ENCODE assay signal across 8 cellular contexts in genomic region chr16:82439678-82440293, GRCh38.
A peak's percentile ranks its signal among the peaks of the same experiment; 100 is the strongest.
DNase-seq lines count a peak whose midpoint lies in the region; ATAC-seq and TF ChIP-seq lines count a peak whose summit lies in the region.

No MANE protein-coding gene starts in this region.

- WGBS in hepatocyte (ENCODE audit: low lambda C conversion rate, missing lambda C conversion rate), result 62% methylated on average over 7 of the region's 7 CpGs

- no peak overlapping the region for H2AFZ ChIP-seq in hepatocyte

- no peaks in the 10 kb centered on the region for H4K20me1 ChIP-seq in hepatocyte (ENCODE audit: insufficient read depth, poor library complexity, severe bottlenecking)

- H3K27me3 ChIP-seq in hepatocyte, result no peaks in the 10 kb centered on the region

- peak; percentile 31 for TF ChIP-seq CTCF in GM13977 (IDR thresholded peaks at IDR 0.05; ENCODE audit: extremely low read depth, insufficient read depth, missing control alignments)
- TF ChIP-seq CTCF in hepatocyte (IDR thresholded peaks at IDR 0.05; ENCODE audit: poor library complexity), result peak; percentile 37

- in situ Hi-C loops in GM13977 (cut with MboI; ENCODE audit: low pct_unique_long_range_greater_than_20kb, low sequenced_read_pairs, unreplicated experiment), result no loop called here

- no peaks in the 10 kb centered on the region for H3K79me2 ChIP-seq in hepatocyte

- peak; percentile 29 for DNase-seq in AG08396 (ENCODE audit: low spot score)
- peak; percentile 12 for DNase-seq in GM13977 (ENCODE audit: low spot score)
- DNase-seq in RPMI7951 (ENCODE audit: low read depth), result peak; percentile 13
- peak; percentile 20 for DNase-seq in hepatocyte (ENCODE audit: low spot score)
- DNase-seq in effector CD8-positive, alpha-beta T cell (lab: John Stamatoyannopoulos, UW), result no peak
- DNase-seq in NCI-H446 treated with DMSO at 0.1 percent for 48 hours (lab: John Stamatoyannopoulos, UW), result no peak
- DNase-seq in H4 (ENCODE audit: low spot score), result no peak

- no peak overlapping the region for H3K4me2 ChIP-seq in hepatocyte

- no peak overlapping the region for H3K27ac ChIP-seq in hepatocyte

- H3K36me3 ChIP-seq in hepatocyte (replicated peaks; ENCODE audit: insufficient read depth, low read depth), result no peaks in the 10 kb centered on the region

- no peak overlapping the region for H3K4me3 ChIP-seq in hepatocyte

- no peaks in the 10 kb centered on the region for H3K4me1 ChIP-seq in hepatocyte (ENCODE audit: insufficient read depth)

- no peaks in the 10 kb centered on the region for H3K9me2 ChIP-seq in hepatocyte (replicated peaks; ENCODE audit: insufficient read depth)

- no peak for ATAC-seq in HG03521 (IDR thresholded peaks at IDR 0.05; ENCODE audit: unreplicated experiment)

- no peaks in the 10 kb centered on the region for H3K9me3 ChIP-seq in hepatocyte (ENCODE audit: low read depth)

Comparison
In these comparisons a context has a peak if more than half of its experiments do, and no peak if none do; other contexts are left out.
1. DNase-seq: peak in AG08396 (single experiment), GM13977 (single experiment), RPMI7951 (single experiment) and hepatocyte (single experiment); none in effector CD8-positive, alpha-beta T cell (single experiment), NCI-H446 treated with DMSO at 0.1 percent for 48 hours (single experiment) and H4 (single experiment).